ENCODE assay signal across 10 cellular contexts in the genomic region with DNA sequence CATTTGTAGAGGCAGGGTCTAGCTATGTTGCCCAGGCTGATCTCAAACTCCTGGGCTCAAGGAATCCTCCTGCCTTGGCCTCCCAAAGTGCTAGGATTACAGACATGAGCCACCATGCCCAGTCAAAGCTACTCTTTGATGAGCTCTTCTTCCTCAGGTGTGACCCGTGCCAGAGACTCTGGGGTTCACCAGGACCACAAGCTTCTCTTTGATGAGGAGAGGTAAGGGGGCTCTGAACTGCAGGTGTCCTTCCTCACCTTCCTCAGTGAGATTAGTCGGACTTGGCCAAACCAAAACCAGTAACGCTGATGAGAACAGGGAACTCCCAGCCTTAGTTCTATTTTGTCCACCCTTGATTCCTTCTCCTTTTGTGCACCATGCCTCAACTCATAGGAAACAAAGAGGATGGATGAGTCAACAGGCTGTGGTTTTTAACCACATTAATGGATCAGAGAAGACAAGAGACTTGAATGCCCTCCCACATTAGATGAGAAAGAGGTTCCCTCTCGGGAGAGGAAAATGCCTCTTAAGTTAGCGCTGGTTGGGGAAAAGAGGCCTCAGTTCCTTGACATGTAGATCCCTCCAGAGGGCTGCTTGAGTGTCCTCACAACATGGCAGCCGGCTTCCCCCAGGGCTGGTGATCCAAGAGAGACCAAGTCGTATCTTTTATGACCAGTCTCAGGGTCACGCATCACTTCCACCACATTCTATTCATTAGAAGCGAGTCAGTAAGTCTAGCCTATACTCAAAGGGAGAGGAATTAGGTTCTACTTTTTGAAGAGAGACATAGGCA. TPM values are rescaled to one million over a fixed set of nuclear protein-coding genes. Genes with fewer than 3 reads are reported as not detected.
DNase-seq lines count a peak whose midpoint lies in the region; ATAC-seq and TF ChIP-seq lines count a peak whose summit lies in the region.
"Had no signal": no experiment of that assay in that cellular context is flagged by ENCODE, and none has a peak within 500 bp of the region (broad histone marks: within the 10 kb centered on the region; RNA-seq: fewer than 3 reads in every experiment).

No MANE protein-coding gene starts in this region.

- peaks cover 0 to 19% (median 15%) of the 10 kb centered on the region in 4 donors for H3K4me1 ChIP-seq in sigmoid colon

- H3K4me1 Mint-ChIP-seq in effector memory CD8-positive, alpha-beta T cell (ENCODE audit: low read depth in 2 of 2): peaks cover 4 to 5% of the 10 kb centered on the region in 2 donors
- no peaks in the 10 kb centered on the region for H3K4me1 Mint-ChIP-seq in Calu3 (ENCODE audit: low read depth, unreplicated experiment)

- intact Hi-C loops in sigmoid colon (cut with DNase I) (no loop called here), Calu3 (cut with micrococcal nuclease; ENCODE audit: unreplicated experiment) (no loop called here)

- DNase-seq in activated CD4-positive, alpha-beta T cell treated with anti-CD3 and anti-CD28 coated beads for 48 hours: peak; percentile 61
- no peak for DNase-seq in activated CD4-positive, alpha-beta T cell treated with anti-CD3 and anti-CD28 coated beads for 1 hour
- peak; percentile 80 for DNase-seq in SKM-1 (lab: John Stamatoyannopoulos, UW; ENCODE audit: unreplicated experiment)
- no peak for DNase-seq in effector memory CD8-positive, alpha-beta T cell
- DNase-seq in stimulated activated CD8-positive, alpha-beta memory T cell treated with anti-CD3 and anti-CD28 coated beads, Interleukin-4, amount 100 ng/mL, for 48 hours: peak; percentile 44
- DNase-seq in sigmoid colon: no peak
- no peak for DNase-seq in Calu3
- no peak for DNase-seq in C1 segment of cervical spinal cord (lab: John Stamatoyannopoulos, UW)
- DNase-seq: NCI-H2029 treated with DMSO at 0.1 percent for 48 hours had no signal

- BruUV-seq in Calu3 (replicated peaks; lab: Mats Ljungman, UMichigan): no TSS peak

- H3K9me3 Mint-ChIP-seq in effector memory CD8-positive, alpha-beta T cell: no peaks in the 10 kb centered on the region
- no peaks in the 10 kb centered on the region for H3K9me3 Mint-ChIP-seq in Calu3 (ENCODE audit: low read depth, unreplicated experiment)

- H3K27ac Mint-ChIP-seq in effector memory CD8-positive, alpha-beta T cell: no peak overlapping the region
- no peak overlapping the region for H3K27ac Mint-ChIP-seq in Calu3 (ENCODE audit: unreplicated experiment)

- no peaks in the 10 kb centered on the region for H3K36me3 Mint-ChIP-seq in effector memory CD8-positive, alpha-beta T cell (ENCODE audit: insufficient read depth)
- no peaks in the 10 kb centered on the region for H3K36me3 Mint-ChIP-seq in Calu3 (ENCODE audit: insufficient read depth, unreplicated experiment)

- CTCF ChIA-PET in Calu3 (lab: Charles Lee): no interaction called here

- peak; percentile 22 for ATAC-seq in effector memory CD8-positive, alpha-beta T cell (replicated peaks)

- no peak for TF ChIP-seq CTCF in sigmoid colon (IDR thresholded peaks at IDR 0.05)
- TF ChIP-seq CTCF in Calu3 (IDR thresholded peaks at IDR 0.05; ENCODE audit: unreplicated experiment): no peak

- WGBS in sigmoid colon, 2 donors: 70 to 80% methylated on average over 9 of the region's 9 CpGs

- H3K9me3 ChIP-seq in sigmoid colon: no peaks in the 10 kb centered on the region

- no peak overlapping the region for H3K4me3 ChIP-seq in sigmoid colon

- no peaks in the 10 kb centered on the region for H3K27me3 ChIP-seq in sigmoid colon

- no peak for TF ChIP-seq POLR2A in sigmoid colon (IDR thresholded peaks at IDR 0.05)

- no peak for TF ChIP-seq EP300 in sigmoid colon (IDR thresholded peaks at IDR 0.05)

- H3K36me3 ChIP-seq in sigmoid colon: no peaks in the 10 kb centered on the region

- H3K4me3 Mint-ChIP-seq in effector memory CD8-positive, alpha-beta T cell: no peak overlapping the region
- no peak overlapping the region for H3K4me3 Mint-ChIP-seq in Calu3 (ENCODE audit: low read depth, unreplicated experiment)

- H3K27me3 Mint-ChIP-seq in effector memory CD8-positive, alpha-beta T cell: peaks cover 3 to 38% of the 10 kb centered on the region in 2 donors
- H3K27me3 Mint-ChIP-seq in Calu3 (ENCODE audit: unreplicated experiment): peaks cover 81% of the 10 kb centered on the region

- H3K27ac ChIP-seq in sigmoid colon: no peak overlapping the region
- H3K27ac ChIP-seq: C4-2B had no signal

RNA-seq across cellular contexts. Expression of gene CTR9, which starts 25.7 kb away (rescaled TPM):
- 10 to 100 TPM; 11.6 to 18.4 (median 15.7) TPM for total RNA-seq in sigmoid colon
- 10 to 100 TPM; 15.3 to 18.4 (median 15.6) TPM for polyA plus RNA-seq in sigmoid colon
- 31.4 and 34.0 TPM in 2 replicates for total RNA-seq in Calu3 (2022)

RNA-seq across cellular contexts. Expression of gene IRAG1, which starts 31.8 kb away (rescaled TPM):
- 100 to 1,000 TPM in 3 of 4 donors, 10 to 100 TPM in 1; 96.1 to 153 (median 125) TPM for total RNA-seq in sigmoid colon
- 10 to 100 TPM in 1 of 3 donors, 1 to 10 TPM in 2; 1.8 to 10.6 (median 2.3) TPM for polyA plus RNA-seq in sigmoid colon
- not detected in 2 replicates for total RNA-seq in Calu3 (2022)

Comparison
In these comparisons a context has a peak if more than half of its experiments do, and no peak if none do; other contexts are left out.
1. DNase-seq: peak in activated CD4-positive, alpha-beta T cell treated with anti-CD3 and anti-CD28 coated beads for 48 hours (single experiment), SKM-1 (single experiment) and stimulated activated CD8-positive, alpha-beta memory T cell treated with anti-CD3 and anti-CD28 coated beads, Interleukin-4, amount 100 ng/mL, for 48 hours (single experiment); none in activated CD4-positive, alpha-beta T cell treated with anti-CD3 and anti-CD28 coated beads for 1 hour (single experiment), effector memory CD8-positive, alpha-beta T cell (0 of 3), sigmoid colon (single experiment), Calu3 (single experiment) and C1 segment of cervical spinal cord (0 of 14).
2. RNA of gene IRAG1, which starts 31.8 kb away (total RNA-seq): 96.1 to 153 TPM in sigmoid colon; not detected in Calu3; every median in the first group is over 10 times any median in the second.